ENCODE assay signal across 8 cellular contexts in the genomic region with DNA sequence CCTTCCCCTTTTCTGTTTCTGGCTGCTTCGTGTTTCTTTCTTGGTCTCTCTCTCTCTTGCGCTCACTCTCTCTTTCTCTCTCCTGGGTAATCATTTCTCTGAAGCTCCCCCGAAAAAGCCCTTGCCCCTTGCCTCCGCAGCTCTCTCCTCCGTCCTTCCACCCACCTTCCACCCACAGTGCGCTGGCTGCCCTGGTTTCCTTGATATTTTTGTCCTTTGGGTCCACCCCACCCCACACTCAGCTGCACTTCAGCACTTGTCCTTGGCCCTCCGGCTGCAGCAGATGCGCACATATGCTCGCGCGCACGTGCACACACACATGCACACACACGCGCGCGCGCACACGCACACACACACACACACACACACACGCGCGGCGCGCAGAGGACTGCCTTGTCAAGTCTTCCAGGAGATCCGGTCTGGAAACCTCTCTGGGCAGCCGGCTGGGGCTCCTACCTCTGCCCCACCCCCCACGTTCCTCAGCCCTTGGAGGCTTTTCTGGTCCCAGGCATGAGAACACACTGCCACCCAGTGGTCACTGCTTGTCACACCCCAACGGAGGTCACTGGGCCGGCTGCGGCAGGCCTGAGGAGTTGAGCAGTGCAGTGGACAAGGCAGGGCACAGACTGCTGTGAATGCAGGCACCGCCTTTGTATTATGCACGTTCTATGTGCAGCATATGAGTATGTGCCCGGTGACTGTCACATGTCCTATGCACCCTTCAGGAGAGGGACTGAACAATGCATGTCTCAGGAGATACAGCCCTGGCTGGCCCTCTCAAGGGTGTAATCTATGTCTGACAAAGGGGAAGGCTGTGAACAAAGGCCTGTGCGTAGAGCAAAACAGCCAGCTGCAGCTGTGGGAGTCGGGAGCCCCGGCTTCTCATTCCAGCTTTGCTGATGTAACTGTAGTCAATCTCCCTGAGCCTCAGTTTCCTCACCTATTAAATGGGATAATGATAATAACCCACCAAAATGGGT. TPM values are rescaled to one million over a fixed set of nuclear protein-coding genes. Genes with fewer than 3 reads are reported as not detected.
DNase-seq lines count a peak whose midpoint lies in the region; ATAC-seq and TF ChIP-seq lines count a peak whose summit lies in the region.

No MANE protein-coding gene starts in this region.

- H3K36me3 Mint-ChIP-seq in Caco-2 (ENCODE audit: insufficient read depth, unreplicated experiment) = no peaks in the 10 kb centered on the region
- H3K36me3 Mint-ChIP-seq in activated T-cell treated with anti-CD3 and anti-CD28 coated beads, Interleukin-2, amount 50 U/mL, for 4 hours (ENCODE audit: insufficient read depth) = peaks cover 6% of the 10 kb centered on the region

- no TSS peak for BruUV-seq in Caco-2 (replicated peaks; lab: Mats Ljungman, UMichigan)

- H3K27ac ChIP-seq in KOPT-K1 (ENCODE audit: low read depth, low read length, poor library complexity, severe bottlenecking) (peak overlapping the region; percentile 4), muscle layer of colon (ENCODE audit: low read depth, low read length) (peak overlapping the region; percentile 91)

- peak overlapping the region; percentile 26 for H3K9ac ChIP-seq in muscle layer of colon (ENCODE audit: low read length)

- H3K27me3 ChIP-seq in Caco-2 (replicated peaks; ENCODE audit: control insufficient read depth, insufficient read depth, low read length) = no peaks in the 10 kb centered on the region
- no peaks in the 10 kb centered on the region for H3K27me3 ChIP-seq in muscle layer of colon (ENCODE audit: control insufficient read depth in 1 of 2, insufficient read depth in 2 of 2, low read length in 2 of 2)

- intact Hi-C loops in Caco-2 (cut with micrococcal nuclease; ENCODE audit: unreplicated experiment) = loop anchor here (1.0 to 5.0 kb wide), 8 partner anchors 12 to 212 kb away; a partner anchor contains a TSS

- POLR2A ChIA-PET in Caco-2 (lab: Charles Lee) = interaction anchor here (0.5 to 2.3 kb wide), 5 partner anchors 12 to 237 kb away, joined by 3 to 20 read pairs (median 5); a partner anchor contains a TSS

- H3K36me3 ChIP-seq in Caco-2 (ENCODE audit: control insufficient read depth, insufficient read depth, low read length) (no peaks in the 10 kb centered on the region), KOPT-K1 (ENCODE audit: insufficient read depth, low read length) (no peaks in the 10 kb centered on the region), muscle layer of colon (ENCODE audit: insufficient read depth, low read length) (no peaks in the 10 kb centered on the region)

- no peaks in the 10 kb centered on the region for H3K27me3 Mint-ChIP-seq in Caco-2 (ENCODE audit: insufficient read depth, unreplicated experiment)
- peaks cover 18% of the 10 kb centered on the region for H3K27me3 Mint-ChIP-seq in activated T-cell treated with anti-CD3 and anti-CD28 coated beads, Interleukin-2, amount 50 U/mL, for 4 hours (ENCODE audit: low read depth)

- H3K27ac Mint-ChIP-seq in Caco-2 (ENCODE audit: unreplicated experiment) = peak overlapping the region; percentile 58

- H3K4me3 Mint-ChIP-seq in Caco-2 (ENCODE audit: unreplicated experiment) = peak overlapping the region; percentile 81
- H3K4me3 Mint-ChIP-seq in activated T-cell treated with anti-CD3 and anti-CD28 coated beads, Interleukin-2, amount 50 U/mL, for 4 hours = peak overlapping the region; percentile 83

- peak; percentile 99 for TF ChIP-seq CTCF in Caco-2 (IDR thresholded peaks at IDR 0.05; ENCODE audit: insufficient read depth in 1 of 2, low read depth in 1 of 2, low read length in 1 of 2, severe bottlenecking in 1 of 2, unreplicated experiment in 1 of 2)

- CTCF ChIA-PET in Caco-2 (lab: Charles Lee) = interaction anchor here (0.6 to 3.1 kb wide), 10 partner anchors 11 to 240 kb away, joined by 3 to 51 read pairs (median 4); a partner anchor contains a TSS

- peak; percentile 98 to 99 for DNase-seq in Caco-2
- peak; percentile 84 for DNase-seq in activated T-cell treated with anti-CD3 and anti-CD28 coated beads, Interleukin-2, amount 50 U/mL, for 4 hours
- DNase-seq in stimulated activated CD8-positive, alpha-beta memory T cell treated with anti-CD3 and anti-CD28 coated beads, Interleukin-4, amount 100 ng/mL, for 48 hours = peak; percentile 94

- ATAC-seq in GM21515 (IDR thresholded peaks at IDR 0.05; ENCODE audit: unreplicated experiment) (peak; percentile 72), esophagus mucosa (peak; percentile 95)
- ATAC-seq in activated T-cell treated with anti-CD3 and anti-CD28 coated beads, Interleukin-2, amount 50 U/mL, for 4 hours = peak; percentile 74 to 78

- H3K4me1 ChIP-seq in Caco-2 (peaks cover 31% of the 10 kb centered on the region), muscle layer of colon (ENCODE audit: insufficient read depth, low read length) (peaks cover 16% of the 10 kb centered on the region)

- H3K9me3 ChIP-seq in Caco-2 (no peaks in the 10 kb centered on the region), KOPT-K1 (ENCODE audit: insufficient read depth, low read length, poor library complexity, severe bottlenecking) (no peaks in the 10 kb centered on the region), muscle layer of colon (ENCODE audit: low read length) (no peaks in the 10 kb centered on the region)

- H3K4me3 ChIP-seq in Caco-2 (ENCODE audit: low read depth, low read length) (peak overlapping the region; percentile 44), muscle layer of colon (ENCODE audit: low read depth in 1 of 2, low read length in 2 of 2) (peak overlapping the region; percentile 51 to 62)

- peaks cover 43% of the 10 kb centered on the region for H3K4me1 Mint-ChIP-seq in Caco-2 (ENCODE audit: low read depth, unreplicated experiment)
- H3K4me1 Mint-ChIP-seq in activated T-cell treated with anti-CD3 and anti-CD28 coated beads, Interleukin-2, amount 50 U/mL, for 4 hours (ENCODE audit: low read depth) = peaks cover 72% of the 10 kb centered on the region

- H3K9me3 Mint-ChIP-seq in Caco-2 (ENCODE audit: unreplicated experiment) = no peaks in the 10 kb centered on the region
- no peaks in the 10 kb centered on the region for H3K9me3 Mint-ChIP-seq in activated T-cell treated with anti-CD3 and anti-CD28 coated beads, Interleukin-2, amount 50 U/mL, for 4 hours

TF ChIP-seq in PFSK-1, 5 proteins besides CTCF, POLR2A, EP300 and RAD21:
- TF ChIP-seq, protein P1, sequence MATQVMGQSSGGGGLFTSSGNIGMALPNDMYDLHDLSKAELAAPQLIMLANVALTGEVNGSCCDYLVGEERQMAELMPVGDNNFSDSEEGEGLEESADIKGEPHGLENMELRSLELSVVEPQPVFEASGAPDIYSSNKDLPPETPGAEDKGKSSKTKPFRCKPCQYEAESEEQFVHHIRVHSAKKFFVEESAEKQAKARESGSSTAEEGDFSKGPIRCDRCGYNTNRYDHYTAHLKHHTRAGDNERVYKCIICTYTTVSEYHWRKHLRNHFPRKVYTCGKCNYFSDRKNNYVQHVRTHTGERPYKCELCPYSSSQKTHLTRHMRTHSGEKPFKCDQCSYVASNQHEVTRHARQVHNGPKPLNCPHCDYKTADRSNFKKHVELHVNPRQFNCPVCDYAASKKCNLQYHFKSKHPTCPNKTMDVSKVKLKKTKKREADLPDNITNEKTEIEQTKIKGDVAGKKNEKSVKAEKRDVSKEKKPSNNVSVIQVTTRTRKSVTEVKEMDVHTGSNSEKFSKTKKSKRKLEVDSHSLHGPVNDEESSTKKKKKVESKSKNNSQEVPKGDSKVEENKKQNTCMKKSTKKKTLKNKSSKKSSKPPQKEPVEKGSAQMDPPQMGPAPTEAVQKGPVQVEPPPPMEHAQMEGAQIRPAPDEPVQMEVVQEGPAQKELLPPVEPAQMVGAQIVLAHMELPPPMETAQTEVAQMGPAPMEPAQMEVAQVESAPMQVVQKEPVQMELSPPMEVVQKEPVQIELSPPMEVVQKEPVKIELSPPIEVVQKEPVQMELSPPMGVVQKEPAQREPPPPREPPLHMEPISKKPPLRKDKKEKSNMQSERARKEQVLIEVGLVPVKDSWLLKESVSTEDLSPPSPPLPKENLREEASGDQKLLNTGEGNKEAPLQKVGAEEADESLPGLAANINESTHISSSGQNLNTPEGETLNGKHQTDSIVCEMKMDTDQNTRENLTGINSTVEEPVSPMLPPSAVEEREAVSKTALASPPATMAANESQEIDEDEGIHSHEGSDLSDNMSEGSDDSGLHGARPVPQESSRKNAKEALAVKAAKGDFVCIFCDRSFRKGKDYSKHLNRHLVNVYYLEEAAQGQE (IDR thresholded peaks at IDR 0.05; ENCODE audit: insufficient read depth in 1 of 2, low read depth in 2 of 2, low read length in 2 of 2) = 0 out of 4 replicates have a peak, but pooled peaks of 1 of the 2 experiments have one; percentile 55
- TF ChIP-seq POLR2AphosphoS5 (IDR thresholded peaks at IDR 0.05; ENCODE audit: low read depth, low read length) = peak; percentile 46
- peak; percentile 80 for TF ChIP-seq FOXP2 (optimal IDR thresholded peaks at IDR 0.05; ENCODE audit: borderline replicate concordance, extremely low read depth, extremely low read length, insufficient read depth)
- TF ChIP-seq SIN3A (IDR thresholded peaks at IDR 0.05; ENCODE audit: borderline replicate concordance, insufficient read depth, low read length) = peak; percentile 92
- TF ChIP-seq TAF1 (IDR thresholded peaks at IDR 0.05; ENCODE audit: borderline replicate concordance, insufficient read depth, low read length) = peak; percentile 66; the same call in 1 of the 2 replicates

RNA-seq across cellular contexts. Expression of a gene that starts 6.5 kb away (rescaled TPM):
- total RNA-seq in Caco-2 (2022) (1.9 and 3.2 TPM in 2 replicates), esophagus mucosa (not detected)
- polyA plus RNA-seq in PFSK-1 (2012; ENCODE audit: insufficient read length, low read depth) = 0.40 TPM
- 100 to 1,000 TPM in 1 of 3 donors, 10 to 100 TPM in 2; 71.1 to 125 (median 86.4) TPM for total RNA-seq in activated T-cell treated with anti-CD3 and anti-CD28 coated beads, Interleukin-2, amount 50 U/mL, for 4 hours

RNA-seq across cellular contexts. Expression of a gene that starts 10.5 kb away (rescaled TPM):
- total RNA-seq in Caco-2 (2022) = not detected in 2 replicates
- 0.21 TPM for polyA plus RNA-seq in PFSK-1 (2012; ENCODE audit: insufficient read length, low read depth)
- 10 to 100 TPM; 42.0 to 76.9 (median 51.4) TPM for total RNA-seq in activated T-cell treated with anti-CD3 and anti-CD28 coated beads, Interleukin-2, amount 50 U/mL, for 4 hours
- 2.2 TPM for total RNA-seq in esophagus mucosa

RNA-seq across cellular contexts. Expression of a gene that starts 12.7 kb away (rescaled TPM):
- total RNA-seq in Caco-2 (2022) (264 and 285 TPM in 2 replicates), esophagus mucosa (234 TPM)
- polyA plus RNA-seq in PFSK-1 (2012; ENCODE audit: insufficient read length, low read depth) = 359 TPM
- total RNA-seq in activated T-cell treated with anti-CD3 and anti-CD28 coated beads, Interleukin-2, amount 50 U/mL, for 4 hours = 10 to 100 TPM; 26.3 to 32.6 (median 29.4) TPM

RNA-seq across cellular contexts. Expression of a gene that starts 25.9 kb away (rescaled TPM):
- total RNA-seq in Caco-2 (2022) (303 and 309 TPM in 2 replicates), esophagus mucosa (122 TPM)
- 364 TPM for polyA plus RNA-seq in PFSK-1 (2012; ENCODE audit: insufficient read length, low read depth)
- total RNA-seq in activated T-cell treated with anti-CD3 and anti-CD28 coated beads, Interleukin-2, amount 50 U/mL, for 4 hours = 100 to 1,000 TPM; 185 to 199 (median 189) TPM

RNA-seq across cellular contexts. Expression of a gene that starts 42.8 kb away (rescaled TPM):
- 0.81 and 1.2 TPM in 2 replicates for total RNA-seq in Caco-2 (2022)
- 33.6 TPM for polyA plus RNA-seq in PFSK-1 (2012; ENCODE audit: insufficient read length, low read depth)
- under 1 TPM in 2 of 3 donors, not detected in 1; 0.08 to 0.38 TPM for total RNA-seq in activated T-cell treated with anti-CD3 and anti-CD28 coated beads, Interleukin-2, amount 50 U/mL, for 4 hours
- total RNA-seq in esophagus mucosa = 0.76 TPM

Comparison
In these comparisons a context has a peak if more than half of its experiments do, and no peak if none do; other contexts are left out.
1. Peak in every context shown above with its lines: DNase-seq, ATAC-seq, H3K4me3 ChIP-seq and H3K27ac ChIP-seq.
2. RNA of a gene that starts 6.5 kb away (total RNA-seq): 71.1 to 125 TPM in activated T-cell treated with anti-CD3 and anti-CD28 coated beads, Interleukin-2, amount 50 U/mL, for 4 hours; 1.9 to 3.2 TPM in Caco-2 and not detected in esophagus mucosa (single experiment); every median in the first group is over 10 times any median in the second.
3. RNA of a gene that starts 10.5 kb away (total RNA-seq): 42.0 to 76.9 TPM in activated T-cell treated with anti-CD3 and anti-CD28 coated beads, Interleukin-2, amount 50 U/mL, for 4 hours; 2.2 TPM in esophagus mucosa (single experiment) and not detected in Caco-2; every median in the first group is over 10 times any median in the second.